ENCODE assay signal across 10 cellular contexts in genomic region chr17:74446551-74447500, GRCh38. TPM values are rescaled to one million over a fixed set of nuclear protein-coding genes. Genes with fewer than 3 reads are reported as not detected.
A peak's percentile ranks its signal among the peaks of the same experiment; 100 is the strongest.
DNase-seq lines count a peak whose midpoint lies in the region; ATAC-seq and TF ChIP-seq lines count a peak whose summit lies in the region.
"Had no signal": no experiment of that assay in that cellular context is flagged by ENCODE, and none has a peak within 500 bp of the region (broad histone marks: within the 10 kb centered on the region; RNA-seq: fewer than 3 reads in every experiment).

No MANE protein-coding gene starts in this region.

- no peaks in the 10 kb centered on the region for H3K9me3 Mint-ChIP-seq in nephron

- peaks cover 17% of the 10 kb centered on the region for H3K36me3 Mint-ChIP-seq in nephron (ENCODE audit: low read depth)
- H3K36me3 Mint-ChIP-seq: activated naive CD8-positive, alpha-beta T cell had no signal

- peaks cover 35% of the 10 kb centered on the region for H3K4me1 Mint-ChIP-seq in nephron

- no peak for TF ChIP-seq CTCF in nephron (IDR thresholded peaks at IDR 0.05; ENCODE audit: unreplicated experiment in 3 of 3)

- DNase-seq in C1 segment of cervical spinal cord (lab: John Stamatoyannopoulos, UW) (peak in 8 of 14 donors; percentile 36 to 98 (median 55)), cerebellar cortex (ENCODE audit: low spot score) (peak; percentile 96), NCI-H2227 (lab: John Stamatoyannopoulos, UW; ENCODE audit: unreplicated experiment) (no peak), NCI-H2227 treated with DMSO at 0.1 percent for 48 hours (lab: John Stamatoyannopoulos, UW) (no peak), A172 (ENCODE audit: low spot score) (no peak)
- DNase-seq: foreskin keratinocyte had no signal

- peak; percentile 68 for ATAC-seq in GM21786 (IDR thresholded peaks at IDR 0.05; ENCODE audit: unreplicated experiment)
- ATAC-seq in GM18858 (IDR thresholded peaks at IDR 0.05; ENCODE audit: unreplicated experiment) = no peak
- ATAC-seq: foreskin keratinocyte had no signal

- H3K4me3 Mint-ChIP-seq in nephron = no peak overlapping the region
- H3K4me3 Mint-ChIP-seq: activated naive CD8-positive, alpha-beta T cell had no signal

- peaks cover 7% of the 10 kb centered on the region for H3K27me3 Mint-ChIP-seq in nephron (ENCODE audit: low read depth)

- H3K27ac Mint-ChIP-seq in nephron = peak overlapping the region; percentile 3 to 60 (median 51)
- H3K27ac Mint-ChIP-seq: activated naive CD8-positive, alpha-beta T cell had no signal

RNA-seq across cellular contexts. Expression of gene GPRC5C, which starts 14.9 kb away (rescaled TPM):
- total RNA-seq in A172 (2014; rRNA removed; shearing (Covaris generic)) = 2.7 and 5.9 TPM in 2 replicates

RNA-seq across cellular contexts. Expression of gene CD300A, which starts 19.6 kb away (rescaled TPM):
- not detected in 2 replicates for total RNA-seq in A172 (2014; rRNA removed; shearing (Covaris generic))
- total RNA-seq: foreskin keratinocyte had no signal

Comparison
In these comparisons a context has a peak if more than half of its experiments do, and no peak if none do; other contexts are left out.
1. DNase-seq: peak in C1 segment of cervical spinal cord (8 of 14) and cerebellar cortex (single experiment); none in NCI-H2227 (single experiment), NCI-H2227 treated with DMSO at 0.1 percent for 48 hours (single experiment) and A172 (single experiment).